Comparison of ENCODE assay signal across 8 cellular contexts in the genomic region with DNA sequence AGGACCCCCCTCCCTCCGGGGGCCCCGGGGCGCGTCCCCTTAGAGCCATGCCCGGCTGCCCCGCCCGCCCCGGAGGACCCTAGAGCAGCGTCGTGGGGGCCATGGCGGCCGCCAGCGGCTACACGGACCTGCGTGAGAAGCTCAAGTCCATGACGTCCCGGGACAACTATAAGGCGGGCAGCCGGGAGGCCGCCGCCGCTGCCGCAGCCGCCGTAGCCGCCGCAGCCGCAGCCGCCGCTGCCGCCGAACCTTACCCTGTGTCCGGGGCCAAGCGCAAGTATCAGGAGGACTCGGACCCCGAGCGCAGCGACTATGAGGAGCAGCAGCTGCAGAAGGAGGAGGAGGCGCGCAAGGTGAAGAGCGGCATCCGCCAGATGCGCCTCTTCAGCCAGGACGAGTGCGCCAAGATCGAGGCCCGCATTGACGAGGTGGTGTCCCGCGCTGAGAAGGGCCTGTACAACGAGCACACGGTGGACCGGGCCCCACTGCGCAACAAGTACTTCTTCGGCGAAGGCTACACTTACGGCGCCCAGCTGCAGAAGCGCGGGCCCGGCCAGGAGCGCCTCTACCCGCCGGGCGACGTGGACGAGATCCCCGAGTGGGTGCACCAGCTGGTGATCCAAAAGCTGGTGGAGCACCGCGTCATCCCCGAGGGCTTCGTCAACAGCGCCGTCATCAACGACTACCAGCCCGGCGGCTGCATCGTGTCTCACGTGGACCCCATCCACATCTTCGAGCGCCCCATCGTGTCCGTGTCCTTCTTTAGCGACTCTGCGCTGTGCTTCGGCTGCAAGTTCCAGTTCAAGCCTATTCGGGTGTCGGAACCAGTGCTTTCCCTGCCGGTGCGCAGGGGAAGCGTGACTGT. TPM values are rescaled to one million over a fixed set of nuclear protein-coding genes. Genes with fewer than 3 reads are reported as not detected.
DNase-seq lines count a peak whose midpoint lies in the region.

No MANE protein-coding gene starts in this region.

- in situ Hi-C loops in KBM-7 (cut with MboI; ENCODE audit: low pct_unique_long_range_greater_than_20kb, low sequenced_read_pairs): no loop called here

- peak overlapping the region; percentile 78 to 96 for H3K4me3 ChIP-seq in duodenal mucosa (ENCODE audit: low read depth in 1 of 2, low read length in 2 of 2)

- CTCF ChIA-PET in activated CD4-positive, alpha-beta memory T cell treated with anti-CD3 and anti-CD28 coated beads, Interleukin-2, amount 10 ng/mL, durations not matched to agents 7 days and 5 days (lab: Charles Lee): interaction anchor here (0.9 to 1.8 kb wide), 4 partner anchors 8 to 77 kb away, joined by 4 to 5 read pairs (median 4); a partner anchor contains a TSS

- DNase-seq in NCI-H2029 (lab: John Stamatoyannopoulos, UW): peak; percentile 2
- no peak for DNase-seq in NCI-H2029 treated with DMSO at 0.1 percent for 48 hours (lab: John Stamatoyannopoulos, UW)
- DNase-seq in KBM-7: peak; percentile 47
- DNase-seq in activated CD4-positive, alpha-beta memory T cell treated with anti-CD3 and anti-CD28 coated beads, Interleukin-2, amount 10 ng/mL, durations not matched to agents 7 days and 5 days: peak; percentile 77
- peak; percentile 58 for DNase-seq in medulla oblongata (ENCODE audit: extremely low spot score)
- peak; percentile 54 for DNase-seq in stimulated activated CD8-positive, alpha-beta memory T cell treated with anti-CD3 and anti-CD28 coated beads, Interleukin-12 subunit alpha, Interleukin-12 subunit beta, amount 100 ng/mL, for 4 hours (ENCODE audit: low read depth)
- DNase-seq in putamen (ENCODE audit: low spot score): no peak

- H3K4me1 Mint-ChIP-seq in activated CD4-positive, alpha-beta memory T cell treated with anti-CD3 and anti-CD28 coated beads, Interleukin-2, amount 10 ng/mL, durations not matched to agents 7 days and 5 days: peaks cover 55% of the 10 kb centered on the region

- H3K27ac Mint-ChIP-seq in activated CD4-positive, alpha-beta memory T cell treated with anti-CD3 and anti-CD28 coated beads, Interleukin-2, amount 10 ng/mL, durations not matched to agents 7 days and 5 days: peak overlapping the region; percentile 100

- no peaks in the 10 kb centered on the region for H3K27me3 Mint-ChIP-seq in activated CD4-positive, alpha-beta memory T cell treated with anti-CD3 and anti-CD28 coated beads, Interleukin-2, amount 10 ng/mL, durations not matched to agents 7 days and 5 days

- peak overlapping the region; percentile 94 for H3K4me3 Mint-ChIP-seq in activated CD4-positive, alpha-beta memory T cell treated with anti-CD3 and anti-CD28 coated beads, Interleukin-2, amount 10 ng/mL, durations not matched to agents 7 days and 5 days

- POLR2A ChIA-PET in activated CD4-positive, alpha-beta memory T cell treated with anti-CD3 and anti-CD28 coated beads, Interleukin-2, amount 10 ng/mL, durations not matched to agents 7 days and 5 days (lab: Charles Lee): interaction anchor here (0.7 to 2.6 kb wide), 8 partner anchors 14 to 674 kb away, joined by 3 to 11 read pairs (median 3); a partner anchor contains a TSS

- peak overlapping the region; percentile 99 for H3K27ac ChIP-seq in duodenal mucosa (ENCODE audit: low read depth, low read length)

- peak overlapping the region; percentile 90 to 93 for H3K9ac ChIP-seq in duodenal mucosa (ENCODE audit: low read depth in 1 of 2, low read length in 2 of 2)

- H3K9me3 Mint-ChIP-seq in activated CD4-positive, alpha-beta memory T cell treated with anti-CD3 and anti-CD28 coated beads, Interleukin-2, amount 10 ng/mL, durations not matched to agents 7 days and 5 days: no peaks in the 10 kb centered on the region

- H3K27me3 ChIP-seq in duodenal mucosa (ENCODE audit: control insufficient read depth in 1 of 2, insufficient read depth in 2 of 2, low read length in 2 of 2): no peaks in the 10 kb centered on the region

- no peaks in the 10 kb centered on the region for H3K9me3 ChIP-seq in duodenal mucosa (ENCODE audit: control insufficient read depth in 1 of 2, low read length in 2 of 2)

- H3K4me1 ChIP-seq in duodenal mucosa (ENCODE audit: control insufficient read depth in 1 of 2, insufficient read depth in 2 of 2, low read length in 2 of 2): peaks cover 44 to 55% of the 10 kb centered on the region in 2 donors

- peaks cover 0 to 6% of the 10 kb centered on the region in 2 donors for H3K36me3 ChIP-seq in duodenal mucosa (ENCODE audit: control insufficient read depth in 1 of 2, insufficient read depth in 2 of 2, low read length in 2 of 2)

- H3K36me3 Mint-ChIP-seq in activated CD4-positive, alpha-beta memory T cell treated with anti-CD3 and anti-CD28 coated beads, Interleukin-2, amount 10 ng/mL, durations not matched to agents 7 days and 5 days (ENCODE audit: low read depth): peaks cover 49% of the 10 kb centered on the region

RNA-seq across cellular contexts. Expression of a gene that starts 0.7 kb away (rescaled TPM):
- 100 to 1,000 TPM; 118 to 125 TPM for total RNA-seq in activated CD4-positive, alpha-beta memory T cell treated with anti-CD3 and anti-CD28 coated beads, Interleukin-2, amount 10 ng/mL, durations not matched to agents 7 days and 5 days

RNA-seq across cellular contexts. Expression of a gene that starts 41.1 kb away (rescaled TPM):
- 10 to 100 TPM; 22.8 to 22.9 TPM for total RNA-seq in activated CD4-positive, alpha-beta memory T cell treated with anti-CD3 and anti-CD28 coated beads, Interleukin-2, amount 10 ng/mL, durations not matched to agents 7 days and 5 days

Comparison
In these comparisons a context has a peak if more than half of its experiments do, and no peak if none do; other contexts are left out.
1. DNase-seq: peak in NCI-H2029 (single experiment), KBM-7 (single experiment), activated CD4-positive, alpha-beta memory T cell treated with anti-CD3 and anti-CD28 coated beads, Interleukin-2, amount 10 ng/mL, durations not matched to agents 7 days and 5 days (single experiment), medulla oblongata (single experiment) and stimulated activated CD8-positive, alpha-beta memory T cell treated with anti-CD3 and anti-CD28 coated beads, Interleukin-12 subunit alpha, Interleukin-12 subunit beta, amount 100 ng/mL, for 4 hours (single experiment); none in NCI-H2029 treated with DMSO at 0.1 percent for 48 hours (single experiment) and putamen (single experiment).